In genomic region chr22:24833881-24834495, GRCh38 we compare ENCODE assay signal across 24 cellular contexts. TPM values are rescaled to one million over a fixed set of nuclear protein-coding genes. Genes with fewer than 3 reads are reported as not detected.
"Had no signal": no experiment of that assay in that cellular context is flagged by ENCODE, and none has a peak within 500 bp of the region (broad histone marks: within the 10 kb centered on the region; RNA-seq: fewer than 3 reads in every experiment).

No MANE protein-coding gene starts in this region.

- H3K9me3 Mint-ChIP-seq: dendritic cell treated with granulocyte-macrophage colony-stimulating factor and Interleukin-4, amounts not matched to agents 40 ng/mL and 50 ng/mL, for 4 days had no signal

- H3K27me3 Mint-ChIP-seq: dendritic cell treated with granulocyte-macrophage colony-stimulating factor and Interleukin-4, amounts not matched to agents 40 ng/mL and 50 ng/mL, for 4 days had no signal

- H3K27ac Mint-ChIP-seq: dendritic cell treated with granulocyte-macrophage colony-stimulating factor and Interleukin-4, amounts not matched to agents 40 ng/mL and 50 ng/mL, for 4 days; naive thymus-derived CD8-positive, alpha-beta T cell had no signal

- H3K4me1 ChIP-seq: psoas muscle, stomach, transverse colon had no signal

- DNase-seq: foreskin melanocyte; heart right ventricle; hypothalamus; mammary epithelial cell; naive thymus-derived CD8-positive, alpha-beta T cell; psoas muscle; retina; stimulated activated CD4-positive, alpha-beta T cell treated with anti-CD3 and anti-CD28 coated beads, Interleukin-2, amount 100 ng/mL, for 24 hours; stimulated activated CD4-positive, alpha-beta T cell treated with anti-CD3 and anti-CD28 coated beads, Interleukin-4, amount 100 ng/mL, for 4 hours; stimulated activated naive CD4-positive, alpha-beta T cell; stomach; transverse colon had no signal

- ATAC-seq: left lobe of liver; mucosa of descending colon; naive thymus-derived CD8-positive, alpha-beta T cell; psoas muscle; sciatic nerve had no signal

- H3K9me3 ChIP-seq: mucosa of descending colon, neutrophil, psoas muscle, stomach, thoracic aorta, transverse colon had no signal

- FAIRE-seq: colon, endothelial cell of umbilical vein, islet of Langerhans had no signal

- H3K36me3 ChIP-seq: heart right ventricle, neutrophil, stomach, transverse colon had no signal

- H3K4me3 Mint-ChIP-seq: dendritic cell treated with granulocyte-macrophage colony-stimulating factor and Interleukin-4, amounts not matched to agents 40 ng/mL and 50 ng/mL, for 4 days; naive thymus-derived CD8-positive, alpha-beta T cell had no signal

- H3K27me3 ChIP-seq: heart right ventricle, neutrophil, stomach, transverse colon had no signal

- H3K4me3 ChIP-seq: heart right ventricle, mucosa of descending colon, psoas muscle, stomach, thoracic aorta, transverse colon had no signal

- H3K27ac ChIP-seq: heart right ventricle, neutrophil, psoas muscle, stomach, thoracic aorta, transverse colon had no signal

RNA-seq across cellular contexts. Expression of gene SGSM1, which starts 28.0 kb away (rescaled TPM):
- total RNA-seq: mammary epithelial cell, osteoblast had no signal

RNA-seq across cellular contexts. Expression of gene PIWIL3, which starts 59.5 kb away (rescaled TPM):
- total RNA-seq: heart right ventricle; left lobe of liver; mammary epithelial cell; mucosa of descending colon; naive thymus-derived CD8-positive, alpha-beta T cell; osteoblast; psoas muscle; sciatic nerve; skeletal muscle tissue; stomach; thoracic aorta; transverse colon had no signal
- polyA plus RNA-seq: endothelial cell of umbilical vein; esophagus; heart right ventricle; mammary epithelial cell; naive thymus-derived CD8-positive, alpha-beta T cell; psoas muscle; stomach had no signal
